In genomic region chr10:44702531-44702930, GRCh38 we compare ENCODE assay signal across 27 cellular contexts.
"Had no signal": no experiment of that assay in that cellular context is flagged by ENCODE, and none has a peak within 500 bp of the region (broad histone marks: within the 10 kb centered on the region; RNA-seq: fewer than 3 reads in every experiment).

No MANE protein-coding gene starts in this region.

- H3K27ac ChIP-seq: adrenal gland, cardiac muscle cell, PC-9, SK-N-MC had no signal

- H3K4me2 ChIP-seq: PC-9 had no signal

- H3K4me1 Mint-ChIP-seq: activated naive CD8-positive, alpha-beta T cell treated with anti-CD3 and anti-CD28 coated beads, Interleukin-2, amount 10 ng/mL, durations not matched to agents 7 days and 5 days; T-cell had no signal

- H3K4me3 Mint-ChIP-seq: activated CD8-positive, alpha-beta T cell treated with anti-CD3 and anti-CD28 coated beads for 36 hours; activated naive CD8-positive, alpha-beta T cell treated with anti-CD3 and anti-CD28 coated beads, Interleukin-2, amount 10 ng/mL, durations not matched to agents 7 days and 5 days; activated T-cell treated with anti-CD3 and anti-CD28 coated beads, Interleukin-2, amount 50 U/mL, for 72 hours; T-cell had no signal

- DNase-seq: activated CD4-positive, alpha-beta T cell treated with anti-CD3 and anti-CD28 coated beads for 4 hours; activated CD8-positive, alpha-beta memory T cell treated with anti-CD3 and anti-CD28 coated beads, Interleukin-2, amount 50 U/mL, for 4 hours; activated CD8-positive, alpha-beta T cell treated with anti-CD3 and anti-CD28 coated beads for 36 hours; activated gamma-delta T cell treated with Interleukin-2 at 50 U/mL for 16 hours; activated naive CD4-positive, alpha-beta T cell treated with anti-CD3 and anti-CD28 coated beads, Interleukin-2, amount 50 U/mL, for 16 hours; activated naive CD8-positive, alpha-beta T cell treated with anti-CD3 and anti-CD28 coated beads, Interleukin-2, amount 10 ng/mL, durations not matched to agents 7 days and 5 days; activated T-cell treated with anti-CD3 and anti-CD28 coated beads, Interleukin-2, amount 50 U/mL, for 72 hours; adrenal gland; anterior cingulate cortex; Kasumi-1; KBM-7; NCI-H1092 treated with DMSO at 0.1 percent for 48 hours; NCI-H1417 treated with DMSO at 0.1 percent for 48 hours; NCI-H1694; NCI-H2029; NCI-H345; NCI-H510A treated with DMSO at 0.1 percent for 48 hours; NCI-H69; PC-9; SIG-M5; T-cell; T-helper 2 cell; T1000 had no signal

- FAIRE-seq: TTC549 had no signal

- H3K36me3 ChIP-seq: adrenal gland, cardiac muscle cell had no signal

- H3K36me3 Mint-ChIP-seq: activated naive CD8-positive, alpha-beta T cell treated with anti-CD3 and anti-CD28 coated beads, Interleukin-2, amount 10 ng/mL, durations not matched to agents 7 days and 5 days; T-cell had no signal

- H2AFZ ChIP-seq: PC-9 had no signal

- H3K27me3 Mint-ChIP-seq: activated CD8-positive, alpha-beta T cell treated with anti-CD3 and anti-CD28 coated beads for 36 hours; activated naive CD8-positive, alpha-beta T cell treated with anti-CD3 and anti-CD28 coated beads, Interleukin-2, amount 10 ng/mL, durations not matched to agents 7 days and 5 days; T-cell had no signal

- H3K4me1 ChIP-seq: adrenal gland had no signal

- H3K27me3 ChIP-seq: adrenal gland, cardiac muscle cell had no signal

- ATAC-seq: activated CD8-positive, alpha-beta T cell treated with anti-CD3 and anti-CD28 coated beads for 36 hours; activated T-cell treated with anti-CD3 and anti-CD28 coated beads, Interleukin-2, amount 50 U/mL, for 72 hours; T-cell had no signal

- H3K27ac Mint-ChIP-seq: activated CD8-positive, alpha-beta T cell treated with anti-CD3 and anti-CD28 coated beads for 36 hours; activated naive CD8-positive, alpha-beta T cell treated with anti-CD3 and anti-CD28 coated beads, Interleukin-2, amount 10 ng/mL, durations not matched to agents 7 days and 5 days; activated T-cell treated with anti-CD3 and anti-CD28 coated beads, Interleukin-2, amount 50 U/mL, for 72 hours; activated T-helper 2 cell treated with anti-CD3 and anti-CD28 coated beads, Interferon-gamma antibody, Interleukin-2, Interleukin-4, amounts not matched to agents 10 μg/mL and 5 μg/mL and 100 μg/mL, durations not matched to agents 14 hours and 24 hours and 36 hours; T-cell had no signal

- H3K4me3 ChIP-seq: adrenal gland, cardiac muscle cell, PC-9, SK-N-MC had no signal
